ENCODE assay signal across 9 cellular contexts in genomic region chr6:113763883-113764282, GRCh38.
A peak's percentile ranks its signal among the peaks of the same experiment; 100 is the strongest.
DNase-seq lines count a peak whose midpoint lies in the region; ATAC-seq, FAIRE-seq and TF ChIP-seq lines count a peak whose summit lies in the region.
"Had no signal": no experiment of that assay in that cellular context is flagged by ENCODE, and none has a peak within 500 bp of the region (broad histone marks: within the 10 kb centered on the region; RNA-seq: fewer than 3 reads in every experiment).

No MANE protein-coding gene starts in this region.

- no peaks in the 10 kb centered on the region for H4K20me1 ChIP-seq in astrocyte (ENCODE audit: insufficient read depth, low read length)

- H3K36me3 Mint-ChIP-seq in activated naive CD4-positive, alpha-beta T cell treated with anti-CD3 and anti-CD28 coated beads, Interleukin-2, amount 50 U/mL, for 72 hours: no peaks in the 10 kb centered on the region
- H3K36me3 Mint-ChIP-seq in activated naive CD4-positive, alpha-beta T cell treated with anti-CD3 and anti-CD28 coated beads, Interleukin-2, amount 10 ng/mL, durations not matched to agents 7 days and 5 days: no peaks in the 10 kb centered on the region
- no peaks in the 10 kb centered on the region for H3K36me3 Mint-ChIP-seq in astrocyte (ENCODE audit: low read depth, unreplicated experiment)
- no peaks in the 10 kb centered on the region for H3K36me3 Mint-ChIP-seq in stimulated activated effector memory CD8-positive, alpha-beta T cell treated with anti-CD3 and anti-CD28 coated beads, Interleukin-12 subunit alpha, Interleukin-12 subunit beta, amount 100 ng/mL, for 72 hours
- H3K36me3 Mint-ChIP-seq: CD4-positive, CD25-positive, alpha-beta regulatory T cell had no signal

- peaks cover 10% of the 10 kb centered on the region for H3K4me1 ChIP-seq in astrocyte (ENCODE audit: insufficient read depth, low read length)

- H2AFZ ChIP-seq in astrocyte (ENCODE audit: low read depth, low read length): peak overlapping the region; percentile 36

- FAIRE-seq in astrocyte (lab: Jason Lieb, UNC): peak; percentile 26

- H3K4me3 Mint-ChIP-seq in activated naive CD4-positive, alpha-beta T cell treated with anti-CD3 and anti-CD28 coated beads, Interleukin-2, amount 10 ng/mL, durations not matched to agents 7 days and 5 days: no peak overlapping the region
- peak overlapping the region; percentile 2 for H3K4me3 Mint-ChIP-seq in astrocyte (ENCODE audit: unreplicated experiment)
- H3K4me3 Mint-ChIP-seq in stimulated activated effector memory CD8-positive, alpha-beta T cell treated with anti-CD3 and anti-CD28 coated beads, Interleukin-12 subunit alpha, Interleukin-12 subunit beta, amount 100 ng/mL, for 72 hours: no peak overlapping the region
- H3K4me3 Mint-ChIP-seq: CD4-positive, CD25-positive, alpha-beta regulatory T cell had no signal

- no peak overlapping the region for H3K4me3 ChIP-seq in astrocyte (ENCODE audit: insufficient read depth, low read depth, low read length)

- no peaks in the 10 kb centered on the region for H3K9me3 ChIP-seq in astrocyte (ENCODE audit: insufficient read depth, low read depth, low read length)

- H3K9me3 Mint-ChIP-seq in activated naive CD4-positive, alpha-beta T cell treated with anti-CD3 and anti-CD28 coated beads, Interleukin-2, amount 50 U/mL, for 72 hours: no peaks in the 10 kb centered on the region
- H3K9me3 Mint-ChIP-seq in activated naive CD4-positive, alpha-beta T cell treated with anti-CD3 and anti-CD28 coated beads, Interleukin-2, amount 10 ng/mL, durations not matched to agents 7 days and 5 days: no peaks in the 10 kb centered on the region
- H3K9me3 Mint-ChIP-seq in astrocyte (ENCODE audit: unreplicated experiment): no peaks in the 10 kb centered on the region
- H3K9me3 Mint-ChIP-seq in stimulated activated effector memory CD8-positive, alpha-beta T cell treated with anti-CD3 and anti-CD28 coated beads, Interleukin-12 subunit alpha, Interleukin-12 subunit beta, amount 100 ng/mL, for 72 hours: no peaks in the 10 kb centered on the region
- H3K9me3 Mint-ChIP-seq: CD4-positive, CD25-positive, alpha-beta regulatory T cell had no signal

- CTCF ChIA-PET in activated naive CD4-positive, alpha-beta T cell treated with anti-CD3 and anti-CD28 coated beads, Interleukin-2, amount 10 ng/mL, durations not matched to agents 7 days and 5 days (lab: Charles Lee): interaction anchor here (0.7 kb wide), 1 partner anchor 105 kb away, joined by 3 read pairs; no protein-coding TSS in a partner anchor

- TF ChIP-seq CTCF in astrocyte (IDR thresholded peaks at IDR 0.05; ENCODE audit: insufficient read depth, low read depth, low read length): no peak

- no peaks in the 10 kb centered on the region for H3K27me3 ChIP-seq in astrocyte (ENCODE audit: insufficient read depth, low read length)

- peak; percentile 79 to 92 for ATAC-seq in activated naive CD4-positive, alpha-beta T cell treated with anti-CD3 and anti-CD28 coated beads, Interleukin-2, amount 50 U/mL, for 72 hours
- ATAC-seq in HG03064 (IDR thresholded peaks at IDR 0.05; ENCODE audit: low read depth, unreplicated experiment): peak; percentile 56
- peak; percentile 71 for ATAC-seq in stimulated activated effector memory CD8-positive, alpha-beta T cell treated with anti-CD3 and anti-CD28 coated beads, Interleukin-12 subunit alpha, Interleukin-12 subunit beta, amount 100 ng/mL, for 72 hours

- no peaks in the 10 kb centered on the region for H3K4me1 Mint-ChIP-seq in activated naive CD4-positive, alpha-beta T cell treated with anti-CD3 and anti-CD28 coated beads, Interleukin-2, amount 10 ng/mL, durations not matched to agents 7 days and 5 days
- peaks cover 15% of the 10 kb centered on the region for H3K4me1 Mint-ChIP-seq in astrocyte (ENCODE audit: low read depth, unreplicated experiment)
- H3K4me1 Mint-ChIP-seq in stimulated activated effector memory CD8-positive, alpha-beta T cell treated with anti-CD3 and anti-CD28 coated beads, Interleukin-12 subunit alpha, Interleukin-12 subunit beta, amount 100 ng/mL, for 72 hours: no peaks in the 10 kb centered on the region
- H3K4me1 Mint-ChIP-seq: CD4-positive, CD25-positive, alpha-beta regulatory T cell had no signal

- in situ Hi-C loops in KBM-7 (cut with MboI; ENCODE audit: low pct_unique_long_range_greater_than_20kb, low sequenced_read_pairs): no loop called here

- peak overlapping the region; percentile 8 for H3K27ac ChIP-seq in astrocyte (ENCODE audit: low read depth, low read length)

- H3K36me3 ChIP-seq in astrocyte (ENCODE audit: insufficient read depth, low read length): no peaks in the 10 kb centered on the region

- H3K9ac ChIP-seq in astrocyte (ENCODE audit: low read length): no peak overlapping the region

- no peak overlapping the region for H3K27ac Mint-ChIP-seq in activated naive CD4-positive, alpha-beta T cell treated with anti-CD3 and anti-CD28 coated beads, Interleukin-2, amount 50 U/mL, for 72 hours
- no peak overlapping the region for H3K27ac Mint-ChIP-seq in activated naive CD4-positive, alpha-beta T cell treated with anti-CD3 and anti-CD28 coated beads, Interleukin-2, amount 10 ng/mL, durations not matched to agents 7 days and 5 days
- H3K27ac Mint-ChIP-seq in astrocyte (ENCODE audit: unreplicated experiment): peak overlapping the region; percentile 9
- no peak overlapping the region for H3K27ac Mint-ChIP-seq in stimulated activated effector memory CD8-positive, alpha-beta T cell treated with anti-CD3 and anti-CD28 coated beads, Interleukin-12 subunit alpha, Interleukin-12 subunit beta, amount 100 ng/mL, for 72 hours
- H3K27ac Mint-ChIP-seq: CD4-positive, CD25-positive, alpha-beta regulatory T cell had no signal

- no peaks in the 10 kb centered on the region for H3K79me2 ChIP-seq in astrocyte (ENCODE audit: insufficient read depth, low read length)

- no peak for DNase-seq in activated naive CD4-positive, alpha-beta T cell treated with anti-CD3 and anti-CD28 coated beads, Interleukin-2, amount 50 U/mL, for 72 hours (ENCODE audit: low spot score in 2 of 2)
- no peak for DNase-seq in activated naive CD4-positive, alpha-beta T cell treated with anti-CD3 and anti-CD28 coated beads, Interleukin-2, amount 10 ng/mL, durations not matched to agents 7 days and 5 days
- DNase-seq in astrocyte (ENCODE audit: low read depth) (peak; percentile 71), HuH-7.5 (ENCODE audit: low spot score) (no peak), KBM-7 (no peak), KG1 (lab: John Stamatoyannopoulos, UW) (no peak)
- DNase-seq in stimulated activated effector memory CD8-positive, alpha-beta T cell treated with anti-CD3 and anti-CD28 coated beads, Interleukin-12 subunit alpha, Interleukin-12 subunit beta, amount 100 ng/mL, for 72 hours (ENCODE audit: low spot score in 2 of 2): no peak
- DNase-seq: CD4-positive, CD25-positive, alpha-beta regulatory T cell had no signal

- peak overlapping the region; percentile 34 for H3K4me2 ChIP-seq in astrocyte (ENCODE audit: low read length)

- no peaks in the 10 kb centered on the region for H3K27me3 Mint-ChIP-seq in activated naive CD4-positive, alpha-beta T cell treated with anti-CD3 and anti-CD28 coated beads, Interleukin-2, amount 10 ng/mL, durations not matched to agents 7 days and 5 days
- no peaks in the 10 kb centered on the region for H3K27me3 Mint-ChIP-seq in astrocyte (ENCODE audit: low read depth, unreplicated experiment)
